Comparison of ENCODE assay signal across 1 cellular context in genomic region chr7:119351320-119351719, GRCh38.
A peak's percentile ranks its signal among the peaks of the same experiment; 100 is the strongest.
TF ChIP-seq lines count a peak whose summit lies in the region.

No MANE protein-coding gene starts in this region.

TF ChIP-seq in liver, 16 proteins besides CTCF, POLR2A, EP300 and RAD21:
- TF ChIP-seq EGR1 (IDR thresholded peaks at IDR 0.05; ENCODE audit: low read depth in 2 of 2) (no peak), GABPA (IDR thresholded peaks at IDR 0.05 in 1 of 2, conservative IDR thresholded peaks at IDR 0.05 in 1 of 2) (no peak), FOXA2 (IDR thresholded peaks at IDR 0.05) (no peak), HNF4G (IDR thresholded peaks at IDR 0.05) (no peak), ZBTB33 (IDR thresholded peaks at IDR 0.05) (no peak), SP1 (IDR thresholded peaks at IDR 0.05) (no peak), NR2F2 (IDR thresholded peaks at IDR 0.05) (no peak), REST (IDR thresholded peaks at IDR 0.05) (no peak), JUND (IDR thresholded peaks at IDR 0.05) (no peak), HNF4A (conservative IDR thresholded peaks at IDR 0.05) (peak in 1 of 2 donors; percentile 84), MAX (IDR thresholded peaks at IDR 0.05) (peak; percentile 58), ATF3 (IDR thresholded peaks at IDR 0.05) (no peak), RXRA (IDR thresholded peaks at IDR 0.05) (peak in 1 of 2 donors; percentile 90), TAF1 (conservative IDR thresholded peaks at IDR 0.05) (no peak), FOXA1 (IDR thresholded peaks at IDR 0.05) (no peak), YY1 (IDR thresholded peaks at IDR 0.05) (peak; percentile 52)
